ENCODE assay signal across 8 cellular contexts in genomic region chr6:116010400-116011095, GRCh38. TPM values are rescaled to one million over a fixed set of nuclear protein-coding genes. Genes with fewer than 3 reads are reported as not detected.
DNase-seq lines count a peak whose midpoint lies in the region; ATAC-seq and TF ChIP-seq lines count a peak whose summit lies in the region.

No MANE protein-coding gene starts in this region.

- peak; percentile 36 for ATAC-seq in GM18505 (IDR thresholded peaks at IDR 0.05; ENCODE audit: unreplicated experiment)
- peak; percentile 35 for ATAC-seq in HG03135 (IDR thresholded peaks at IDR 0.05; ENCODE audit: unreplicated experiment)
- ATAC-seq in stimulated activated naive CD8-positive, alpha-beta T cell treated with anti-CD3 and anti-CD28 coated beads, Interleukin-15, amount 100 ng/mL, for 72 hours, result no peak

- peak; percentile 29 for DNase-seq in AG08396 (ENCODE audit: low spot score)
- peak; percentile 0 for DNase-seq in NCI-H510A (lab: John Stamatoyannopoulos, UW)
- DNase-seq in activated CD4-positive, alpha-beta memory T cell treated with anti-CD3 and anti-CD28 coated beads for 36 hours, result peak; percentile 65
- peak; percentile 78 for DNase-seq in epithelial cell of esophagus (ENCODE audit: low read depth)
- peak; percentile 84 for DNase-seq in middle frontal gyrus (ENCODE audit: extremely low spot score, low spot score)
- peak; percentile 18 to 37 for DNase-seq in stimulated activated naive CD8-positive, alpha-beta T cell treated with anti-CD3 and anti-CD28 coated beads, Interleukin-15, amount 100 ng/mL, for 72 hours

- H3K4me1 Mint-ChIP-seq in activated CD4-positive, alpha-beta memory T cell treated with anti-CD3 and anti-CD28 coated beads for 36 hours (ENCODE audit: low read depth), result peaks cover 13% of the 10 kb centered on the region
- H3K4me1 Mint-ChIP-seq in stimulated activated naive CD8-positive, alpha-beta T cell treated with anti-CD3 and anti-CD28 coated beads, Interleukin-15, amount 100 ng/mL, for 72 hours, result peaks cover 13% of the 10 kb centered on the region

- no peak overlapping the region for H3K4me3 ChIP-seq in epithelial cell of esophagus (ENCODE audit: low read length)

- peaks cover 3% of the 10 kb centered on the region for H3K27me3 Mint-ChIP-seq in activated CD4-positive, alpha-beta memory T cell treated with anti-CD3 and anti-CD28 coated beads for 36 hours
- H3K27me3 Mint-ChIP-seq in stimulated activated naive CD8-positive, alpha-beta T cell treated with anti-CD3 and anti-CD28 coated beads, Interleukin-15, amount 100 ng/mL, for 72 hours, result peaks cover 34% of the 10 kb centered on the region

- no peak for TF ChIP-seq POLR2A in GM18505 (IDR thresholded peaks at IDR 0.05; ENCODE audit: borderline replicate concordance, extremely low read depth, insufficient read depth, insufficient read length)

- peak; percentile 91 for TF ChIP-seq CTCF in epithelial cell of esophagus (IDR thresholded peaks at IDR 0.05; ENCODE audit: insufficient read depth, low read depth, low read length, missing control alignments)

- POLR2A ChIA-PET in activated CD4-positive, alpha-beta memory T cell treated with anti-CD3 and anti-CD28 coated beads for 36 hours (lab: Charles Lee), result no interaction called here

- no peak overlapping the region for H3K27ac Mint-ChIP-seq in activated CD4-positive, alpha-beta memory T cell treated with anti-CD3 and anti-CD28 coated beads for 36 hours
- H3K27ac Mint-ChIP-seq in stimulated activated naive CD8-positive, alpha-beta T cell treated with anti-CD3 and anti-CD28 coated beads, Interleukin-15, amount 100 ng/mL, for 72 hours, result no peak overlapping the region

- no peaks in the 10 kb centered on the region for H3K36me3 Mint-ChIP-seq in activated CD4-positive, alpha-beta memory T cell treated with anti-CD3 and anti-CD28 coated beads for 36 hours

- CTCF ChIA-PET in activated CD4-positive, alpha-beta memory T cell treated with anti-CD3 and anti-CD28 coated beads for 36 hours (lab: Charles Lee), result interaction anchor here (0.6 to 2.3 kb wide), 10 partner anchors 8 to 123 kb away, joined by 3 to 36 read pairs (median 4); partner anchors contain the start of gene NT5DC1

- intact Hi-C loops in activated CD4-positive, alpha-beta memory T cell treated with anti-CD3 and anti-CD28 coated beads for 36 hours (cut with micrococcal nuclease), result loop anchor here (1.0 to 2.0 kb wide), 5 partner anchors 18 to 561 kb away; partner anchors contain the start of genes NT5DC1, RWDD1 and TSPYL4

- no peak overlapping the region for H3K4me3 Mint-ChIP-seq in activated CD4-positive, alpha-beta memory T cell treated with anti-CD3 and anti-CD28 coated beads for 36 hours
- no peak overlapping the region for H3K4me3 Mint-ChIP-seq in stimulated activated naive CD8-positive, alpha-beta T cell treated with anti-CD3 and anti-CD28 coated beads, Interleukin-15, amount 100 ng/mL, for 72 hours

- no peaks in the 10 kb centered on the region for H3K9me3 Mint-ChIP-seq in activated CD4-positive, alpha-beta memory T cell treated with anti-CD3 and anti-CD28 coated beads for 36 hours
- no peaks in the 10 kb centered on the region for H3K9me3 Mint-ChIP-seq in stimulated activated naive CD8-positive, alpha-beta T cell treated with anti-CD3 and anti-CD28 coated beads, Interleukin-15, amount 100 ng/mL, for 72 hours

RNA-seq across cellular contexts. Expression of gene FRK, which starts 50.1 kb away (rescaled TPM):
- under 1 TPM; 0.02 TPM for total RNA-seq in activated CD4-positive, alpha-beta memory T cell treated with anti-CD3 and anti-CD28 coated beads for 36 hours

Comparison
In these comparisons a context has a peak if more than half of its experiments do, and no peak if none do; other contexts are left out.
1. DNase-seq: peak in every context shown above with its lines; median percentile 84 in middle frontal gyrus; 78 in epithelial cell of esophagus; 65 in activated CD4-positive, alpha-beta memory T cell treated with anti-CD3 and anti-CD28 coated beads for 36 hours; 29 in AG08396; 28 in stimulated activated naive CD8-positive, alpha-beta T cell treated with anti-CD3 and anti-CD28 coated beads, Interleukin-15, amount 100 ng/mL, for 72 hours; 0 in NCI-H510A.